8 cellular contexts compared by ENCODE assay signal in genomic region chr12:117188961-117189724, GRCh38. TPM values are rescaled to one million over a fixed set of nuclear protein-coding genes. Genes with fewer than 3 reads are reported as not detected.
A peak's percentile ranks its signal among the peaks of the same experiment; 100 is the strongest.
DNase-seq lines count a peak whose midpoint lies in the region; ATAC-seq and TF ChIP-seq lines count a peak whose summit lies in the region.

No MANE protein-coding gene starts in this region.

- WGBS in esophagus squamous epithelium, 2 donors = 24 to 28% methylated on average over 21 of the region's 25 CpGs

- H3K27me3 ChIP-seq in SJSA1 (replicated peaks) = no peaks in the 10 kb centered on the region
- no peaks in the 10 kb centered on the region for H3K27me3 ChIP-seq in esophagus squamous epithelium
- H3K27me3 ChIP-seq in muscle layer of duodenum (ENCODE audit: low read depth, low read length) = no peaks in the 10 kb centered on the region

- DNase-seq in SJSA1 (ENCODE audit: low read depth in 1 of 2, low spot score in 2 of 2) (no peak), esophagus squamous epithelium (lab: John Stamatoyannopoulos, UW) (no peak), NCI-H187 treated with DMSO at 0.1 percent for 48 hours (lab: John Stamatoyannopoulos, UW) (no peak), NCI-H1048 (lab: John Stamatoyannopoulos, UW) (no peak), NCI-H1694 (lab: John Stamatoyannopoulos, UW) (no peak), 8988T (no peak)

- peaks cover 6% of the 10 kb centered on the region for H3K4me1 ChIP-seq in SJSA1 (replicated peaks)
- peaks cover 10 to 37% (median 14%) of the 10 kb centered on the region in 3 donors for H3K4me1 ChIP-seq in esophagus squamous epithelium
- peaks cover 0 to 20% of the 10 kb centered on the region in 2 donors for H3K4me1 ChIP-seq in muscle layer of duodenum (ENCODE audit: control insufficient read depth in 1 of 2, insufficient read depth in 2 of 2, low read length in 2 of 2)

- H3K9me3 ChIP-seq in SJSA1 (replicated peaks) = no peaks in the 10 kb centered on the region
- H3K9me3 ChIP-seq in esophagus squamous epithelium = no peaks in the 10 kb centered on the region
- no peaks in the 10 kb centered on the region for H3K9me3 ChIP-seq in muscle layer of duodenum (ENCODE audit: control insufficient read depth in 1 of 2, low read length in 2 of 2)

- TF ChIP-seq POLR2A in esophagus squamous epithelium (IDR thresholded peaks at IDR 0.05) = no peak

- H3K4me3 ChIP-seq in SJSA1 (peak overlapping the region; percentile 86), esophagus squamous epithelium (peak overlapping the region; percentile 75 to 99 (median 91)), muscle layer of duodenum (ENCODE audit: low read depth in 1 of 2, low read length in 2 of 2) (peak overlapping the region; percentile 73 to 89)

- H3K36me3 ChIP-seq in SJSA1 (peaks cover 18% of the 10 kb centered on the region), esophagus squamous epithelium (peaks cover 0 to 38% (median 12%) of the 10 kb centered on the region in 3 donors), muscle layer of duodenum (ENCODE audit: control insufficient read depth in 1 of 2, insufficient read depth in 2 of 2, low read length in 2 of 2) (peaks cover 9 to 13% of the 10 kb centered on the region in 2 donors)

- ATAC-seq in GM21786 (IDR thresholded peaks at IDR 0.05; ENCODE audit: unreplicated experiment) = peak; percentile 19

- intact Hi-C loops in esophagus squamous epithelium (cut with DNase I) = no loop called here

- TF ChIP-seq CTCF in esophagus squamous epithelium (IDR thresholded peaks at IDR 0.05) = no peak

- H3K27ac ChIP-seq in SJSA1 = no peak overlapping the region
- H3K27ac ChIP-seq in esophagus squamous epithelium = peak overlapping the region; percentile 83 to 90 (median 86)
- peak overlapping the region; percentile 70 for H3K27ac ChIP-seq in muscle layer of duodenum (ENCODE audit: low read length)

RNA-seq across cellular contexts. Expression of gene FBXO21, which starts 1.1 kb away (rescaled TPM):
- total RNA-seq in SJSA1 (2014; rRNA removed; shearing (Covaris generic)) = 25.3 and 37.1 TPM in 2 replicates
- 10 to 100 TPM; 38.4 to 54.4 (median 48.6) TPM for total RNA-seq in esophagus squamous epithelium
